In the genomic region with DNA sequence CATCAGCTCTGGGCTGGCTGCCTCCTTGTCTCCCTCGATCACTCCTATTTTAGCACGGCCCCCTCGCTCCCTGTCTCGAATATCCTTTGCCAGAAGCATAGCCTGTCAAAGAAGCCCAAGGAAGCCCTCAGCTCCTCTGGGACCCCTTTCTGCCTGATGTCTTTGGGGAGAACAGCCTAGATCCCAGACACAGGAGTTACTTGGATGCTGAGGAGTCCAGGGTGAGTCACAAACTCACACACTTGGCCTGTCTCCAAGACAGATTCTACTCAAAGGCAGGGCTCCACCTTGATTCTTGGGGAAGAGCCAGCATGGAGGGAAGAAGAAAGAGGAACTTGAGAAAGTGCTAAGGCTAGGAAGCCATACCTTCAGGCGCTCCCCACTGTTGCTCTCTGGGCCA, we compare ENCODE assay signal across 1 cellular context.
TF ChIP-seq lines count a peak whose summit lies in the region.

No MANE protein-coding gene starts in this region.

TF ChIP-seq in HCT116, 20 proteins besides CTCF, POLR2A, EP300 and RAD21 (continued from another document):
- TF ChIP-seq, protein P1, sequence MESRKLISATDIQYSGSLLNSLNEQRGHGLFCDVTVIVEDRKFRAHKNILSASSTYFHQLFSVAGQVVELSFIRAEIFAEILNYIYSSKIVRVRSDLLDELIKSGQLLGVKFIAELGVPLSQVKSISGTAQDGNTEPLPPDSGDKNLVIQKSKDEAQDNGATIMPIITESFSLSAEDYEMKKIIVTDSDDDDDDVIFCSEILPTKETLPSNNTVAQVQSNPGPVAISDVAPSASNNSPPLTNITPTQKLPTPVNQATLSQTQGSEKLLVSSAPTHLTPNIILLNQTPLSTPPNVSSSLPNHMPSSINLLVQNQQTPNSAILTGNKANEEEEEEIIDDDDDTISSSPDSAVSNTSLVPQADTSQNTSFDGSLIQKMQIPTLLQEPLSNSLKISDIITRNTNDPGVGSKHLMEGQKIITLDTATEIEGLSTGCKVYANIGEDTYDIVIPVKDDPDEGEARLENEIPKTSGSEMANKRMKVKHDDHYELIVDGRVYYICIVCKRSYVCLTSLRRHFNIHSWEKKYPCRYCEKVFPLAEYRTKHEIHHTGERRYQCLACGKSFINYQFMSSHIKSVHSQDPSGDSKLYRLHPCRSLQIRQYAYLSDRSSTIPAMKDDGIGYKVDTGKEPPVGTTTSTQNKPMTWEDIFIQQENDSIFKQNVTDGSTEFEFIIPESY (IDR thresholded peaks at IDR 0.05; ENCODE audit: extremely low read depth, insufficient replicate concordance, low read length): no peak
- TF ChIP-seq ZNF274 (IDR thresholded peaks at IDR 0.05; ENCODE audit: low read depth, low read length) (no peak), EGR1 (IDR thresholded peaks at IDR 0.05; ENCODE audit: low read depth) (no peak), TCF7L2 (IDR thresholded peaks at IDR 0.05; ENCODE audit: borderline replicate concordance, extremely low read depth, insufficient read depth, insufficient read length) (peak; percentile 11), ELF1 (IDR thresholded peaks at IDR 0.05; ENCODE audit: borderline replicate concordance, low read depth) (no peak), CBX3 (IDR thresholded peaks at IDR 0.05; ENCODE audit: low read depth) (no peak)
